Comparison of ENCODE assay signal across 12 cellular contexts in genomic region chr10:8065651-8066050, GRCh38. TPM values are rescaled to one million over a fixed set of nuclear protein-coding genes. Genes with fewer than 3 reads are reported as not detected.
DNase-seq lines count a peak whose midpoint lies in the region; ATAC-seq and TF ChIP-seq lines count a peak whose summit lies in the region.
"Had no signal": no experiment of that assay in that cellular context is flagged by ENCODE, and none has a peak within 500 bp of the region (broad histone marks: within the 10 kb centered on the region; RNA-seq: fewer than 3 reads in every experiment).

No MANE protein-coding gene starts in this region.

- H4K20me1 ChIP-seq in SK-N-SH (ENCODE audit: insufficient read depth), result peaks cover 14% of the 10 kb centered on the region; the same call in 1 of the 2 replicates

- peaks cover 77 to 80% of the 10 kb centered on the region in 2 experiments for H3K36me3 ChIP-seq in SK-N-SH (replicated peaks in 1 of 2; ENCODE audit: control insufficient read depth in 1 of 2, insufficient read depth in 2 of 2, low read length in 1 of 2)

- H3K4me3 ChIP-seq in SK-N-SH (ENCODE audit: low read depth in 2 of 2, low read length in 1 of 2), result peak overlapping the region in 1 of 2 experiments; percentile 92; a peak in 1 of 4 replicates
- H3K4me3 ChIP-seq: thyroid gland had no signal

- peaks cover 80% of the 10 kb centered on the region for H3K36me3 Mint-ChIP-seq in activated naive CD8-positive, alpha-beta T cell treated with anti-CD3 and anti-CD28 coated beads, Interleukin-2, amount 10 ng/mL, durations not matched to agents 7 days and 5 days

- H3K4me1 ChIP-seq in SK-N-SH (ENCODE audit: control insufficient read depth in 1 of 2, insufficient read depth in 2 of 2, low read depth in 1 of 2, low read length in 1 of 2), result peaks cover 39 to 77% of the 10 kb centered on the region in 2 experiments
- H3K4me1 ChIP-seq: thyroid gland had no signal

- no peaks in the 10 kb centered on the region for H3K9me3 ChIP-seq in SK-N-SH
- H3K9me3 ChIP-seq: thyroid gland had no signal

- ATAC-seq in SK-N-SH treated with all-trans-retinoic acid at 6 μM for 48 hours (no peak), HG02610 (IDR thresholded peaks at IDR 0.05; ENCODE audit: unreplicated experiment) (peak; percentile 35)
- ATAC-seq in activated naive CD8-positive, alpha-beta T cell treated with anti-CD3 and anti-CD28 coated beads, Interleukin-2, amount 10 ng/mL, durations not matched to agents 7 days and 5 days (ENCODE audit: low read depth), result no peak

- H3K27ac ChIP-seq in SK-N-SH (ENCODE audit: low read depth in 2 of 2, low read length in 1 of 2), result peak overlapping the region; percentile 91 to 96
- H3K27ac ChIP-seq: 22Rv1, thyroid gland had no signal

- peaks cover 56% of the 10 kb centered on the region for H3F3A ChIP-seq in SK-N-SH (replicated peaks; ENCODE audit: insufficient read depth)

- no peak for TF ChIP-seq EP300 in SK-N-SH (IDR thresholded peaks at IDR 0.05; ENCODE audit: borderline replicate concordance in 1 of 2, low read depth in 1 of 2, low read length in 1 of 2)

- H3K4me1 Mint-ChIP-seq in activated naive CD8-positive, alpha-beta T cell treated with anti-CD3 and anti-CD28 coated beads, Interleukin-2, amount 10 ng/mL, durations not matched to agents 7 days and 5 days, result peaks cover 66% of the 10 kb centered on the region

- CTCF ChIA-PET in SK-N-SH (lab: Yijun Ruan, JAX), result no interaction called here

- peak overlapping the region; percentile 14 for H3K27ac Mint-ChIP-seq in activated naive CD8-positive, alpha-beta T cell treated with anti-CD3 and anti-CD28 coated beads, Interleukin-2, amount 10 ng/mL, durations not matched to agents 7 days and 5 days

- no peak overlapping the region for H2AFZ ChIP-seq in SK-N-SH (ENCODE audit: low read depth)

- H3K9me2 ChIP-seq in SK-N-SH, result no peaks in the 10 kb centered on the region

- peak overlapping the region; percentile 25; the same call in 1 of the 2 replicates for H3K9ac ChIP-seq in SK-N-SH

- H3K79me2 ChIP-seq in SK-N-SH (ENCODE audit: insufficient read depth), result peaks cover 100% of the 10 kb centered on the region

- H3K4me2 ChIP-seq in SK-N-SH, result peak overlapping the region; percentile 98

- 17% methylated on average over 2 of the region's 2 CpGs for WGBS in SK-N-SH (ENCODE audit: low lambda C conversion rate)

- no peaks in the 10 kb centered on the region for H3K27me3 ChIP-seq in SK-N-SH (ENCODE audit: insufficient read depth)
- H3K27me3 ChIP-seq: thyroid gland had no signal

- TF ChIP-seq CTCF in SK-N-SH (IDR thresholded peaks at IDR 0.05), result no peak

- H3K9me3 Mint-ChIP-seq in activated naive CD8-positive, alpha-beta T cell treated with anti-CD3 and anti-CD28 coated beads, Interleukin-2, amount 10 ng/mL, durations not matched to agents 7 days and 5 days, result no peaks in the 10 kb centered on the region

- H3K27me3 Mint-ChIP-seq in activated naive CD8-positive, alpha-beta T cell treated with anti-CD3 and anti-CD28 coated beads, Interleukin-2, amount 10 ng/mL, durations not matched to agents 7 days and 5 days, result no peaks in the 10 kb centered on the region

- POLR2A ChIA-PET in SK-N-SH (lab: Yijun Ruan, JAX), result interaction anchor here (0.7 kb wide), 4 partner anchors 9 to 464 kb away, joined by 3 to 5 read pairs (median 4); no protein-coding TSS in a partner anchor
- POLR2A ChIA-PET in activated naive CD8-positive, alpha-beta T cell treated with anti-CD3 and anti-CD28 coated beads, Interleukin-2, amount 10 ng/mL, durations not matched to agents 7 days and 5 days (lab: Charles Lee), result interaction anchor here (0.6 to 0.9 kb wide), 2 partner anchors 379 to 1535 kb away, joined by 4 read pairs; no protein-coding TSS in a partner anchor

- H3K4me3 Mint-ChIP-seq in activated naive CD8-positive, alpha-beta T cell treated with anti-CD3 and anti-CD28 coated beads, Interleukin-2, amount 10 ng/mL, durations not matched to agents 7 days and 5 days, result peak overlapping the region; percentile 26

- no peak for DNase-seq in SK-N-SH
- DNase-seq in activated naive CD8-positive, alpha-beta T cell treated with anti-CD3 and anti-CD28 coated beads, Interleukin-2, amount 10 ng/mL, durations not matched to agents 7 days and 5 days, result no peak
- DNase-seq in lung microvascular endothelial cell (ENCODE audit: low read depth in 2 of 2), result peak; percentile 43 to 77
- DNase-seq in stimulated activated CD4-positive, alpha-beta T cell treated with anti-CD3 and anti-CD28 coated beads, Interleukin-2, amount 100 ng/mL, for 48 hours, result no peak
- no peak for DNase-seq in GDM1 (lab: John Stamatoyannopoulos, UW)
- DNase-seq in COLO829 (ENCODE audit: low spot score), result no peak
- DNase-seq: activated CD8-positive, alpha-beta memory T cell treated with anti-CD3 and anti-CD28 coated beads, Interleukin-2, amount 50 U/mL, for 48 hours; NCI-H345; thyroid gland had no signal

- no peak for TF ChIP-seq RAD21 in SK-N-SH (IDR thresholded peaks at IDR 0.05; ENCODE audit: low read length)

TF ChIP-seq in SK-N-SH, 30 proteins besides CTCF, POLR2A, EP300 and RAD21:
- TF ChIP-seq RFX5 (IDR thresholded peaks at IDR 0.05; ENCODE audit: low read length) (no peak), FOSL2 (IDR thresholded peaks at IDR 0.05; ENCODE audit: borderline replicate concordance, low read depth) (peak; percentile 9; the same call in 1 of the 2 replicates)
TF ChIP-seq in SK-N-SH: peak in this region for 1.

TF ChIP-seq in SK-N-SH treated with all-trans-retinoic acid at 6 μM for 48 hours, 23 proteins besides CTCF, POLR2A, EP300 and RAD21:
- TF ChIP-seq GLIS3 (CRISPR knock-in tag; IDR thresholded peaks at IDR 0.05) (no peak), ISL1 (CRISPR knock-in tag; IDR thresholded peaks at IDR 0.05) (no peak), PPARA (CRISPR knock-in tag; IDR thresholded peaks at IDR 0.05; ENCODE audit: borderline replicate concordance) (no peak), ZC3H10 (CRISPR knock-in tag; IDR thresholded peaks at IDR 0.05) (no peak), SNAI2 (CRISPR knock-in tag; IDR thresholded peaks at IDR 0.05) (no peak), ARNTL (CRISPR knock-in tag; IDR thresholded peaks at IDR 0.05; ENCODE audit: borderline replicate concordance, low read depth) (no peak), CSDC2 (CRISPR knock-in tag; IDR thresholded peaks at IDR 0.05) (no peak), BACH2 (CRISPR knock-in tag; IDR thresholded peaks at IDR 0.05; ENCODE audit: borderline replicate concordance) (no peak), ESRRG (CRISPR knock-in tag; IDR thresholded peaks at IDR 0.05) (no peak), ZNF565 (CRISPR knock-in tag; conservative IDR thresholded peaks at IDR 0.05; ENCODE audit: low read depth) (no peak), RARB (CRISPR knock-in tag; IDR thresholded peaks at IDR 0.05) (no peak)
- TF ChIP-seq, protein P1, sequence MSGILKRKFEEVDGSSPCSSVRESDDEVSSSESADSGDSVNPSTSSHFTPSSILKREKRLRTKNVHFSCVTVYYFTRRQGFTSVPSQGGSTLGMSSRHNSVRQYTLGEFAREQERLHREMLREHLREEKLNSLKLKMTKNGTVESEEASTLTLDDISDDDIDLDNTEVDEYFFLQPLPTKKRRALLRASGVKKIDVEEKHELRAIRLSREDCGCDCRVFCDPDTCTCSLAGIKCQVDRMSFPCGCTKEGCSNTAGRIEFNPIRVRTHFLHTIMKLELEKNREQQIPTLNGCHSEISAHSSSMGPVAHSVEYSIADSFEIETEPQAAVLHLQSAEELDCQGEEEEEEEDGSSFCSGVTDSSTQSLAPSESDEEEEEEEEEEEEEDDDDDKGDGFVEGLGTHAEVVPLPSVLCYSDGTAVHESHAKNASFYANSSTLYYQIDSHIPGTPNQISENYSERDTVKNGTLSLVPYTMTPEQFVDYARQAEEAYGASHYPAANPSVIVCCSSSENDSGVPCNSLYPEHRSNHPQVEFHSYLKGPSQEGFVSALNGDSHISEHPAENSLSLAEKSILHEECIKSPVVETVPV (CRISPR knock-in tag; IDR thresholded peaks at IDR 0.05), result no peak
- TF ChIP-seq, protein P2, sequence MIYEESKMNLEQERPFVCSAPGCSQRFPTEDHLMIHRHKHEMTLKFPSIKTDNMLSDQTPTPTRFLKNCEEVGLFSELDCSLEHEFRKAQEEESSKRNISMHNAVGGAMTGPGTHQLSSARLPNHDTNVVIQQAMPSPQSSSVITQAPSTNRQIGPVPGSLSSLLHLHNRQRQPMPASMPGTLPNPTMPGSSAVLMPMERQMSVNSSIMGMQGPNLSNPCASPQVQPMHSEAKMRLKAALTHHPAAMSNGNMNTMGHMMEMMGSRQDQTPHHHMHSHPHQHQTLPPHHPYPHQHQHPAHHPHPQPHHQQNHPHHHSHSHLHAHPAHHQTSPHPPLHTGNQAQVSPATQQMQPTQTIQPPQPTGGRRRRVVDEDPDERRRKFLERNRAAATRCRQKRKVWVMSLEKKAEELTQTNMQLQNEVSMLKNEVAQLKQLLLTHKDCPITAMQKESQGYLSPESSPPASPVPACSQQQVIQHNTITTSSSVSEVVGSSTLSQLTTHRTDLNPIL (CRISPR knock-in tag; IDR thresholded peaks at IDR 0.05; ENCODE audit: low read depth), result no peak

RNA-seq across cellular contexts. Expression of gene GATA3, which starts 11.2 kb away (rescaled TPM):
- 5.1 and 14.3 TPM in 2 replicates for polyA plus RNA-seq in SK-N-SH (2012; rRNA removed)
- polyA plus RNA-seq in SK-N-SH (2012; cell fraction: cytosol; rRNA removed), result 13.1 and 16.2 TPM in 2 replicates
- 24.8 and 29.4 TPM in 2 replicates for polyA plus RNA-seq in SK-N-SH (2012; cell fraction: nucleus; rRNA removed)
- total RNA-seq in activated naive CD8-positive, alpha-beta T cell treated with anti-CD3 and anti-CD28 coated beads, Interleukin-2, amount 10 ng/mL, durations not matched to agents 7 days and 5 days, result 10 to 100 TPM; 48.3 to 49.1 TPM
- total RNA-seq in lung microvascular endothelial cell, result under 0.01 TPM in 2 replicates

Comparison
In these comparisons a context has a peak if more than half of its experiments do, and no peak if none do; other contexts are left out.
1. DNase-seq: peak in lung microvascular endothelial cell (2 of 2); none in SK-N-SH (single experiment), activated naive CD8-positive, alpha-beta T cell treated with anti-CD3 and anti-CD28 coated beads, Interleukin-2, amount 10 ng/mL, durations not matched to agents 7 days and 5 days (single experiment), stimulated activated CD4-positive, alpha-beta T cell treated with anti-CD3 and anti-CD28 coated beads, Interleukin-2, amount 100 ng/mL, for 48 hours (0 of 2), GDM1 (single experiment) and COLO829 (single experiment).
2. RNA of gene GATA3, which starts 11.2 kb away (total RNA-seq): 48.3 to 49.1 TPM in activated naive CD8-positive, alpha-beta T cell treated with anti-CD3 and anti-CD28 coated beads, Interleukin-2, amount 10 ng/mL, durations not matched to agents 7 days and 5 days; under 0.01 TPM in lung microvascular endothelial cell; every median in the first group is over 10 times any median in the second.